10 cellular contexts compared by ENCODE assay signal in genomic region chr6:39113788-39114187, GRCh38. TPM values are rescaled to one million over a fixed set of nuclear protein-coding genes. Genes with fewer than 3 reads are reported as not detected.
DNase-seq lines count a peak whose midpoint lies in the region; ATAC-seq, FAIRE-seq and TF ChIP-seq lines count a peak whose summit lies in the region.
"Had no signal": no experiment of that assay in that cellular context is flagged by ENCODE, and none has a peak within 500 bp of the region (broad histone marks: within the 10 kb centered on the region; RNA-seq: fewer than 3 reads in every experiment).

No MANE protein-coding gene starts in this region.

- no peak for ATAC-seq in GM19463 (IDR thresholded peaks at IDR 0.05; ENCODE audit: unreplicated experiment)
- ATAC-seq in HG03159 (IDR thresholded peaks at IDR 0.05; ENCODE audit: unreplicated experiment) = no peak

- H3K9ac ChIP-seq in MM.1S (ENCODE audit: low read length) (no peak overlapping the region), duodenal mucosa (ENCODE audit: low read depth in 1 of 2, low read length in 2 of 2) (peak overlapping the region; percentile 73 to 76)

- no peaks in the 10 kb centered on the region for H3K9me3 ChIP-seq in MM.1S (replicated peaks; ENCODE audit: insufficient read depth, low read length)
- no peaks in the 10 kb centered on the region for H3K9me3 ChIP-seq in duodenal mucosa (ENCODE audit: control insufficient read depth in 1 of 2, low read length in 2 of 2)
- H3K9me3 ChIP-seq in osteoblast (ENCODE audit: low read depth, low read length) = no peaks in the 10 kb centered on the region

- peak overlapping the region; percentile 96 for H3K4me2 ChIP-seq in MM.1S (ENCODE audit: low read depth, low read length)
- H3K4me2 ChIP-seq in osteoblast (ENCODE audit: insufficient read depth, low read length) = peak overlapping the region; percentile 87

- H3K4me1 ChIP-seq in MM.1S (ENCODE audit: low read length) (peaks cover 4% of the 10 kb centered on the region; the same call in 1 of the 2 replicates), duodenal mucosa (ENCODE audit: control insufficient read depth in 1 of 2, insufficient read depth in 2 of 2, low read length in 2 of 2) (peaks cover 18 to 21% of the 10 kb centered on the region in 2 donors), osteoblast (ENCODE audit: insufficient read depth, low read length) (peaks cover 15% of the 10 kb centered on the region)
- H3K4me1 ChIP-seq: foreskin keratinocyte had no signal

- H3K27ac ChIP-seq in MM.1S (ENCODE audit: low read length) (no peak overlapping the region), duodenal mucosa (ENCODE audit: low read depth, low read length) (no peak overlapping the region), osteoblast (ENCODE audit: low read depth, low read length) (no peak overlapping the region)

- no peak overlapping the region; the same call in 1 of the 2 replicates for H2AFZ ChIP-seq in MM.1S (ENCODE audit: low read length)
- no peak overlapping the region for H2AFZ ChIP-seq in osteoblast (ENCODE audit: low read length)

- H3F3A ChIP-seq in MM.1S (ENCODE audit: insufficient read depth, low read length) = peaks cover 2% of the 10 kb centered on the region; the same call in 1 of the 2 replicates

- no peaks in the 10 kb centered on the region for H3K9me2 ChIP-seq in MM.1S (replicated peaks; ENCODE audit: insufficient read depth, low read length)

- no peak for FAIRE-seq in GM19239 (lab: Jason Lieb, UNC)

- H3K36me3 ChIP-seq in MM.1S (replicated peaks; ENCODE audit: insufficient read depth, low read length) (no peaks in the 10 kb centered on the region), duodenal mucosa (ENCODE audit: control insufficient read depth in 1 of 2, insufficient read depth in 2 of 2, low read length in 2 of 2) (peaks cover 11% of the 10 kb centered on the region in 2 donors), osteoblast (ENCODE audit: insufficient read depth, low read length) (no peaks in the 10 kb centered on the region)

- TF ChIP-seq CTCF in MM.1S (IDR thresholded peaks at IDR 0.05; ENCODE audit: low read length) (no peak), osteoblast (IDR thresholded peaks at IDR 0.05; ENCODE audit: extremely low read depth, low read depth, low read length) (no peak)

- H4K20me1 ChIP-seq in MM.1S (ENCODE audit: insufficient read depth, low read length) (no peaks in the 10 kb centered on the region), osteoblast (ENCODE audit: insufficient read depth, low read length) (no peaks in the 10 kb centered on the region)

- H3K79me2 ChIP-seq in MM.1S (ENCODE audit: low read length) (no peaks in the 10 kb centered on the region), osteoblast (ENCODE audit: insufficient read depth, low read length) (no peaks in the 10 kb centered on the region)

- H3K27me3 ChIP-seq in MM.1S (replicated peaks; ENCODE audit: insufficient read depth, low read length) = no peaks in the 10 kb centered on the region
- no peaks in the 10 kb centered on the region for H3K27me3 ChIP-seq in duodenal mucosa (ENCODE audit: control insufficient read depth in 1 of 2, insufficient read depth in 2 of 2, low read length in 2 of 2)
- H3K27me3 ChIP-seq in osteoblast (ENCODE audit: insufficient read depth, low read length) = no peaks in the 10 kb centered on the region
- H3K27me3 ChIP-seq: foreskin keratinocyte had no signal

- peak overlapping the region; percentile 81 for H3K4me3 ChIP-seq in MM.1S (ENCODE audit: low read length)
- H3K4me3 ChIP-seq in duodenal mucosa (ENCODE audit: low read depth in 1 of 2, low read length in 2 of 2) = peak overlapping the region; percentile 86 to 92
- peak overlapping the region; percentile 84 for H3K4me3 ChIP-seq in osteoblast (ENCODE audit: insufficient read depth, low read length)

- DNase-seq in GF-D8 (lab: John Stamatoyannopoulos, UW) = peak; percentile 32
- DNase-seq in MM.1S = no peak
- DNase-seq in osteoblast (ENCODE audit: insufficient read length, low spot score, missing footprints) = no peak
- DNase-seq in dedifferentiated amniotic fluid mesenchymal stem cell (ENCODE audit: extremely low spot score) = no peak
- DNase-seq in GM19239 (ENCODE audit: insufficient read length, low spot score) = no peak
- DNase-seq: activated CD4-positive, CD25-positive, alpha-beta regulatory T cell; foreskin keratinocyte had no signal

RNA-seq across cellular contexts. Expression of gene SAYSD1, which starts 1.2 kb away (rescaled TPM):
- 29.8 and 31.1 TPM in 2 replicates for total RNA-seq in osteoblast
